ENCODE assay signal across 16 cellular contexts in genomic region chr11:19426719-19427066, GRCh38.
"Had no signal": no experiment of that assay in that cellular context is flagged by ENCODE, and none has a peak within 500 bp of the region (broad histone marks: within the 10 kb centered on the region; RNA-seq: fewer than 3 reads in every experiment).

No MANE protein-coding gene starts in this region.

- H3K4me3 ChIP-seq: heart left ventricle, left ventricle myocardium inferior, prostate gland, suprapubic skin, vagina had no signal

- H3K36me3 ChIP-seq: heart left ventricle, left ventricle myocardium inferior, prostate gland, suprapubic skin, vagina, WERI-Rb-1 had no signal

- H3K27me3 ChIP-seq: vagina had no signal

- DNase-seq: activated CD4-positive, alpha-beta T cell treated with anti-CD3 and anti-CD28 coated beads for 1 hour; activated gamma-delta T cell treated with Interleukin-2 at 50 U/mL for 16 hours; heart left ventricle; left ventricle myocardium inferior; mammary epithelial cell; right cardiac atrium; small intestine; stimulated activated CD4-positive, alpha-beta T cell treated with anti-CD3 and anti-CD28 coated beads, Interleukin-15, amount 100 ng/mL, for 24 hours; stimulated activated CD4-positive, alpha-beta T cell treated with anti-CD3 and anti-CD28 coated beads, Interleukin-2, amount 100 ng/mL, for 48 hours; stimulated activated naive CD8-positive, alpha-beta T cell treated with anti-CD3 and anti-CD28 coated beads, Interleukin-15, amount 100 ng/mL, for 72 hours; trophoblast cell; WERI-Rb-1 had no signal

- H3K27ac ChIP-seq: epithelial cell of prostate, heart left ventricle, left ventricle myocardium inferior, prostate gland, suprapubic skin, vagina, WERI-Rb-1 had no signal

- H3K9me3 ChIP-seq: heart left ventricle, left ventricle myocardium inferior, prostate gland, suprapubic skin, vagina had no signal

- H3K4me1 ChIP-seq: prostate gland, vagina had no signal
